ENCODE assay signal across 2 cellular contexts in the genomic region with DNA sequence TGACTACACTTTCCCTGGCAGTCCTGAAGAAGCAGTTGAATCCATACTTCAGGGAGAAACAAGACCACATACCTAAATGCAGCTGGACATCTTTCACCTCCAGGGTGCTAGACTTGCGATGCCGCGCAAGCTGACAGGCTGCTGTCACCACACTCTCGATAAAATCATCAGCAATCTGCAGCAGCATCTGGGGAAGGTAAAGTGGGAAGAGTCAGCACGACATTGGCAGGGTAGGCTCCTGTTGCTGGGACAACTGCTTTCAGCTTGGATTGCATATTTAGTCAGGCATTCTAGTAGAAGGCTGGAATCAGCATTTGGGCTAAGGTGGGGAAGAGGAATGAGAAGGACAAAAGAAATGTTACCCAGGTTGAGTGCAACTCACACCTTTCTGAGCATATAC.
A peak's percentile ranks its signal among the peaks of the same experiment; 100 is the strongest.
TF ChIP-seq lines count a peak whose summit lies in the region.

No MANE protein-coding gene starts in this region.

TF ChIP-seq in K562, 482 proteins besides CTCF, POLR2A, EP300 and RAD21:
- peak; percentile 64; the same call in 1 of the 2 replicates for TF ChIP-seq IRF2 (CRISPR knock-in tag; IDR thresholded peaks at IDR 0.05)
- TF ChIP-seq, protein P1, sequence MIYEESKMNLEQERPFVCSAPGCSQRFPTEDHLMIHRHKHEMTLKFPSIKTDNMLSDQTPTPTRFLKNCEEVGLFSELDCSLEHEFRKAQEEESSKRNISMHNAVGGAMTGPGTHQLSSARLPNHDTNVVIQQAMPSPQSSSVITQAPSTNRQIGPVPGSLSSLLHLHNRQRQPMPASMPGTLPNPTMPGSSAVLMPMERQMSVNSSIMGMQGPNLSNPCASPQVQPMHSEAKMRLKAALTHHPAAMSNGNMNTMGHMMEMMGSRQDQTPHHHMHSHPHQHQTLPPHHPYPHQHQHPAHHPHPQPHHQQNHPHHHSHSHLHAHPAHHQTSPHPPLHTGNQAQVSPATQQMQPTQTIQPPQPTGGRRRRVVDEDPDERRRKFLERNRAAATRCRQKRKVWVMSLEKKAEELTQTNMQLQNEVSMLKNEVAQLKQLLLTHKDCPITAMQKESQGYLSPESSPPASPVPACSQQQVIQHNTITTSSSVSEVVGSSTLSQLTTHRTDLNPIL (CRISPR knock-in tag; IDR thresholded peaks at IDR 0.05) = no peak

TF ChIP-seq in H1, 55 proteins besides CTCF, POLR2A, EP300 and RAD21:
- TF ChIP-seq GTF2F1 (IDR thresholded peaks at IDR 0.05; ENCODE audit: borderline replicate concordance, low read depth, low read length) (no peak), SIRT6 (IDR thresholded peaks at IDR 0.05; ENCODE audit: low read length) (no peak), CEBPB (IDR thresholded peaks at IDR 0.05; ENCODE audit: low read depth, low read length) (no peak), SP1 (IDR thresholded peaks at IDR 0.05; ENCODE audit: low read depth, low read length) (no peak), TAF1 (IDR thresholded peaks at IDR 0.05; ENCODE audit: low read depth, low read length) (no peak), SAP30 (IDR thresholded peaks at IDR 0.05; ENCODE audit: insufficient read depth, insufficient replicate concordance, low read length) (no peak), FOSL1 (IDR thresholded peaks at IDR 0.05; ENCODE audit: insufficient read depth, low read depth, low read length) (no peak), SP2 (IDR thresholded peaks at IDR 0.05; ENCODE audit: low read length) (no peak), HDAC6 (IDR thresholded peaks at IDR 0.05; ENCODE audit: low read depth, low read length) (no peak), BACH1 (IDR thresholded peaks at IDR 0.05; ENCODE audit: low read length) (no peak), ATF3 (IDR thresholded peaks at IDR 0.05; ENCODE audit: insufficient read depth, low read depth, low read length) (no peak), KDM1A (IDR thresholded peaks at IDR 0.05; ENCODE audit: borderline replicate concordance, low read length) (no peak), GABPA (IDR thresholded peaks at IDR 0.05; ENCODE audit: borderline replicate concordance, insufficient read depth, low read length) (no peak), CHD1 (IDR thresholded peaks at IDR 0.05; ENCODE audit: low read depth, low read length) (no peak)
TF ChIP-seq in H1: peak in this region for 0.
